ENCODE assay signal across 33 cellular contexts in genomic region chr11:94169930-94170329, GRCh38.
"Had no signal": no experiment of that assay in that cellular context is flagged by ENCODE, and none has a peak within 500 bp of the region (broad histone marks: within the 10 kb centered on the region; RNA-seq: fewer than 3 reads in every experiment).

No MANE protein-coding gene starts in this region.

- FAIRE-seq: RCC 7860 had no signal

- H3K4me2 ChIP-seq: PC-9 had no signal

- H3K9me3 ChIP-seq: SJCRH30 had no signal

- H3K27ac ChIP-seq: PC-9, RWPE1, SJCRH30, SK-N-MC had no signal

- H3K36me3 ChIP-seq: MG63, SJCRH30 had no signal

- ATAC-seq: Panc1, Right ventricle myocardium inferior, SK-N-SH treated with all-trans-retinoic acid at 6 μM for 48 hours had no signal

- H2AFZ ChIP-seq: PC-9 had no signal

- H3K4me3 ChIP-seq: MG63, PC-9, SJCRH30, SK-N-MC had no signal

- DNase-seq: Kasumi-1, MG63, NCI-H1048, NCI-H1092 treated with DMSO at 0.1 percent for 48 hours, NCI-H1105 treated with DMSO at 0.1 percent for 48 hours, NCI-H1417, NCI-H1436, NCI-H146, NCI-H1694, NCI-H187, NCI-H1930, NCI-H2029 treated with DMSO at 0.1 percent for 48 hours, NCI-H2081 treated with DMSO at 0.1 percent for 48 hours, NCI-H2107, NCI-H2171, NCI-H226, NCI-H446 treated with DMSO at 0.1 percent for 48 hours, NCI-H510A, NCI-H524, NCI-H526, NCI-H69, NCI-H748 treated with DMSO at 0.1 percent for 48 hours, NCI-H82, PC-9, SHP77, SIG-M5, SJCRH30 had no signal

- H3K27me3 ChIP-seq: MG63, SJCRH30 had no signal
